1 cellular context compared by ENCODE assay signal in genomic region chr16:14013145-14013570, GRCh38.
TF ChIP-seq lines count a peak whose summit lies in the region.

No MANE protein-coding gene starts in this region.

TF ChIP-seq in WTC11, 78 proteins besides CTCF, POLR2A, EP300 and RAD21 (continued from another document):
- TF ChIP-seq ZNF281 (CRISPR knock-in tag; IDR thresholded peaks at IDR 0.05) (no peak), FOXP4 (CRISPR knock-in tag; IDR thresholded peaks at IDR 0.05) (no peak)
- TF ChIP-seq, protein P1, sequence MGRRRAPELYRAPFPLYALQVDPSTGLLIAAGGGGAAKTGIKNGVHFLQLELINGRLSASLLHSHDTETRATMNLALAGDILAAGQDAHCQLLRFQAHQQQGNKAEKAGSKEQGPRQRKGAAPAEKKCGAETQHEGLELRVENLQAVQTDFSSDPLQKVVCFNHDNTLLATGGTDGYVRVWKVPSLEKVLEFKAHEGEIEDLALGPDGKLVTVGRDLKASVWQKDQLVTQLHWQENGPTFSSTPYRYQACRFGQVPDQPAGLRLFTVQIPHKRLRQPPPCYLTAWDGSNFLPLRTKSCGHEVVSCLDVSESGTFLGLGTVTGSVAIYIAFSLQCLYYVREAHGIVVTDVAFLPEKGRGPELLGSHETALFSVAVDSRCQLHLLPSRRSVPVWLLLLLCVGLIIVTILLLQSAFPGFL (CRISPR knock-in tag; IDR thresholded peaks at IDR 0.05; ENCODE audit: borderline replicate concordance) = no peak
